Comparison of ENCODE assay signal across 19 cellular contexts in the genomic region with DNA sequence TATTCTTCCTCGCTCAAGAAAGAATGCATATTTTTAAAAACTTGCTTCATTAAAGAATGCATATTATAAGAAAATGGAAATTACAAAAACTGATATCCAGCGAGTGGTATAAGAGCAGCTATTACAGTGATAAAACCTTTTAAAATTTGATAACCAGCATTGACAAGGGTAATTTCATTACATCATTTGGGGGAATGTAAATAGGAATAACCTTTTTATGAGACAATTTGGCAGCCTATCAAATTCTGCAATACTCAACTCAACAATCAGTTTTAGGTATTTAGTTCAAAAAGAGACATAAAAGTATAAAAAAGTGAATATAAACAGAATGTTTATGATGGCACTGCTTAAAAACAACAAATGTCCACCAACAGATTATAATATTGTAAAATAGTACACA.
"Had no signal": no experiment of that assay in that cellular context is flagged by ENCODE, and none has a peak within 500 bp of the region (broad histone marks: within the 10 kb centered on the region; RNA-seq: fewer than 3 reads in every experiment).

No MANE protein-coding gene starts in this region.

- DNase-seq: KBM-7, MM.1S, NCI-H1092 treated with DMSO at 0.1 percent for 48 hours, NCI-H1436, NCI-H187, NCI-H2029, NCI-H2081 treated with DMSO at 0.1 percent for 48 hours, NCI-H2171, NCI-H226, NCI-H446, NCI-H510A, NCI-H524 treated with DMSO at 0.1 percent for 48 hours, NCI-H82, Right ventricle myocardium superior, RPMI8226, SIG-M5 had no signal

- H3K27me3 ChIP-seq: SJSA1 had no signal

- H3K27ac ChIP-seq: HL-60, SJSA1, SK-N-MC had no signal

- H3K4me3 ChIP-seq: SJSA1, SK-N-MC had no signal

- H3K9me3 ChIP-seq: SJSA1 had no signal
